Comparison of ENCODE assay signal across 1 cellular context in genomic region chr11:88174627-88175003, GRCh38.
TF ChIP-seq lines count a peak whose summit lies in the region.

No MANE protein-coding gene starts in this region.

TF ChIP-seq in neural cell, 6 proteins besides CTCF, POLR2A, EP300 and RAD21 (continued from another document):
- TF ChIP-seq REST (IDR thresholded peaks at IDR 0.05; ENCODE audit: borderline replicate concordance) (no peak), EZH2 (IDR thresholded peaks at IDR 0.05; ENCODE audit: borderline replicate concordance, insufficient read depth, low read length, poor library complexity, severe bottlenecking) (no peak)
